ENCODE assay signal across 8 cellular contexts in genomic region chr2:64359892-64360657, GRCh38.
DNase-seq lines count a peak whose midpoint lies in the region; ATAC-seq and TF ChIP-seq lines count a peak whose summit lies in the region.

No MANE protein-coding gene starts in this region.

- H3K4me3 Mint-ChIP-seq in GM23338 = no peak overlapping the region

- H3K9me3 ChIP-seq in Peyer's patch = no peaks in the 10 kb centered on the region
- no peaks in the 10 kb centered on the region for H3K9me3 ChIP-seq in colonic mucosa
- no peaks in the 10 kb centered on the region for H3K9me3 ChIP-seq in upper lobe of right lung

- no peak overlapping the region for H3K9ac ChIP-seq in colonic mucosa (ENCODE audit: low read depth in 2 of 2, low read length in 2 of 2)

- H3K4me1 Mint-ChIP-seq in GM23338 = peaks cover 30% of the 10 kb centered on the region

- 0 out of 2 replicates have a peak, but pooled peaks cover 2% of the 10 kb centered on the region for H3K9me2 ChIP-seq in GM23338 (ENCODE audit: insufficient read depth)

- intact Hi-C loops in colonic mucosa (cut with DNase I) (no loop called here), upper lobe of right lung (cut with DNase I) (no loop called here)

- H4K20me1 ChIP-seq in GM23338 (replicated peaks; ENCODE audit: insufficient read depth) = no peaks in the 10 kb centered on the region

- H3K4me3 ChIP-seq in GM23338 (no peak overlapping the region), Peyer's patch (no peak overlapping the region), colonic mucosa (no peak overlapping the region), upper lobe of right lung (no peak overlapping the region)

- H3K4me2 ChIP-seq in GM23338 = 0 out of 2 replicates have a peak overlapping the region, but pooled peaks have one; percentile 53

- TF ChIP-seq CTCF in GM23338 (conservative IDR thresholded peaks at IDR 0.05; ENCODE audit: low read depth in 2 of 2) (no peak), Peyer's patch (IDR thresholded peaks at IDR 0.05) (no peak), colonic mucosa (IDR thresholded peaks at IDR 0.05) (no peak), upper lobe of right lung (IDR thresholded peaks at IDR 0.05) (no peak)

- ATAC-seq in GM23338 (peak; percentile 57), upper lobe of right lung (peak; percentile 83)

- 0 out of 2 replicates have a peak overlapping the region, but pooled peaks have one; percentile 54 for H3K27ac Mint-ChIP-seq in GM23338

- H3K79me2 ChIP-seq in GM23338 (replicated peaks; ENCODE audit: insufficient read depth) = no peaks in the 10 kb centered on the region

- H3K4me1 ChIP-seq in GM23338 (ENCODE audit: insufficient read depth) (peaks cover 10% of the 10 kb centered on the region), Peyer's patch (peaks cover 0 to 11% (median 3%) of the 10 kb centered on the region in 4 donors), colonic mucosa (no peaks in the 10 kb centered on the region), upper lobe of right lung (peaks cover 8% of the 10 kb centered on the region)

- H3K27me3 ChIP-seq in GM23338 (ENCODE audit: insufficient read depth) (no peaks in the 10 kb centered on the region), Peyer's patch (no peaks in the 10 kb centered on the region), colonic mucosa (no peaks in the 10 kb centered on the region), upper lobe of right lung (no peaks in the 10 kb centered on the region)

- H3K27ac ChIP-seq in GM23338 (ENCODE audit: low read depth) (no peak overlapping the region), Peyer's patch (peak overlapping the region in 3 of 4 donors; percentile 51 to 76 (median 68)), colonic mucosa (peak overlapping the region; percentile 68), upper lobe of right lung (no peak overlapping the region)

- no peaks in the 10 kb centered on the region for H3K36me3 Mint-ChIP-seq in GM23338 (ENCODE audit: low read depth)

- H3K9me3 Mint-ChIP-seq in GM23338 = no peaks in the 10 kb centered on the region

- peak in 1 of 2 donors; percentile 55 for TF ChIP-seq POLR2A in Peyer's patch (IDR thresholded peaks at IDR 0.05)

- in situ Hi-C loops in Caki2 (cut with HindIII; ENCODE audit: low pct_unique_long_range_greater_than_20kb, low sequenced_read_pairs) = no loop called here

- peak overlapping the region; percentile 83 for H2AFZ ChIP-seq in GM23338

- 0 out of 2 replicates have a peak, but pooled peaks cover 2% of the 10 kb centered on the region for H3F3A ChIP-seq in GM23338 (replicated peaks; ENCODE audit: low read depth)

- no peaks in the 10 kb centered on the region for H3K36me3 ChIP-seq in GM23338 (ENCODE audit: insufficient read depth)
- no peaks in the 10 kb centered on the region for H3K36me3 ChIP-seq in Peyer's patch
- H3K36me3 ChIP-seq in colonic mucosa = no peaks in the 10 kb centered on the region
- H3K36me3 ChIP-seq in upper lobe of right lung = no peaks in the 10 kb centered on the region

- DNase-seq in Caki2 (ENCODE audit: low read depth) (peak; percentile 88), GM23338 (ENCODE audit: low spot score) (peak; percentile 34), Peyer's patch (peak in 2 of 3 donors; percentile 85 to 91), colonic mucosa (peak; percentile 85), myocyte (ENCODE audit: low read depth) (peak; percentile 91), upper lobe of right lung (peak; percentile 73), middle frontal gyrus (ENCODE audit: extremely low spot score, low spot score) (no peak), midbrain (lab: John Stamatoyannopoulos, UW) (no peak)

- H3K27me3 Mint-ChIP-seq in GM23338 (ENCODE audit: insufficient read depth, low read depth, poor library complexity) = peaks cover 5% of the 10 kb centered on the region

TF ChIP-seq in GM23338, 12 proteins besides CTCF, POLR2A, EP300 and RAD21 (continues in another document):
- no peak for TF ChIP-seq JUNB (IDR thresholded peaks at IDR 0.05; ENCODE audit: unreplicated experiment)
- TF ChIP-seq EZH2 (IDR thresholded peaks at IDR 0.05; ENCODE audit: low read depth, unreplicated experiment) = no peak
- TF ChIP-seq NANOG (IDR thresholded peaks at IDR 0.05; ENCODE audit: borderline replicate concordance) = no peak
- no peak for TF ChIP-seq POLR2AphosphoS5 (IDR thresholded peaks at IDR 0.05; ENCODE audit: low read depth)
- TF ChIP-seq CREB1 (CRISPR knock-in tag; IDR thresholded peaks at IDR 0.05; ENCODE audit: low read depth) = no peak
- TF ChIP-seq ZNF331 (CRISPR knock-in tag; IDR thresholded peaks at IDR 0.05; ENCODE audit: low read depth) = no peak
- no peak for TF ChIP-seq ZNF114 (CRISPR knock-in tag; IDR thresholded peaks at IDR 0.05)
- no peak for TF ChIP-seq ZNF462 (CRISPR knock-in tag; IDR thresholded peaks at IDR 0.05)

Comparison
In these comparisons a context has a peak if more than half of its experiments do, and no peak if none do; other contexts are left out.
1. DNase-seq: peak in Caki2 (single experiment), GM23338 (single experiment), Peyer's patch (2 of 3), colonic mucosa (single experiment), myocyte (single experiment) and upper lobe of right lung (single experiment); none in middle frontal gyrus (single experiment) and midbrain (single experiment).
2. H3K27ac ChIP-seq: peak in Peyer's patch (3 of 4) and colonic mucosa (single experiment); none in GM23338 (single experiment) and upper lobe of right lung (single experiment).